ENCODE assay signal across 7 cellular contexts in the genomic region with DNA sequence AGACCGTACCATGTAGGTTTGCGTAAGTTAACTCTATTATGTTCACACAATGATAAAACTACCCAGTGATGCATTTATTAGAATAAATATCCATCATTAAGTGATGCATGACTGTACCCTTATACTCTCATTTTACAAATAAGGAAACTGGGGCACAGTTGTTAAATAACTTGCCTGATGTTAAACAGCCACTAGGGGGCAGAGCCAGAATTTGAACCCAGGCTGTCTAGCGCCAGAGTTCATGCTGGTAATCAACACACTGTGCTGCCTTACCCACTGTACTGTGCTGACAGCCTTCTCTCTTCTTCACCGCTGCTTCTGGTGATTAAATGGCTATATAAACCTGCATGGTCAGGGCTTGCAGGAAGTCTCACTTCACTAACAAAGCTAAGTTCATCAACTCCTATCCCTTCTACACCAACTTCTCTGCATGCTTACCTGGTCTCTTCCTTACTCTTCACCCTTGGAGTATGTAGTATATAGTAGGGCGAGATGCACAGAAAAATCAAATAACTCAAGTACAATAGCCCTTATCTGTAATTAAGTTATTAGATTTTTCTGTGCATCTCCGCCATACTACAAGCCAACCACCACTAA. TPM values are rescaled to one million over a fixed set of nuclear protein-coding genes. Genes with fewer than 3 reads are reported as not detected.
DNase-seq lines count a peak whose midpoint lies in the region; ATAC-seq lines count a peak whose summit lies in the region.

No MANE protein-coding gene starts in this region.

- intact Hi-C loops in sciatic nerve (cut with DNase I): no loop called here

- ATAC-seq in GM18868 (IDR thresholded peaks at IDR 0.05; ENCODE audit: unreplicated experiment): peak; percentile 49
- ATAC-seq in sciatic nerve: peak; percentile 49
- no peak for ATAC-seq in HG02763 (IDR thresholded peaks at IDR 0.05; ENCODE audit: unreplicated experiment)

- DNase-seq in NCI-H1417 (lab: John Stamatoyannopoulos, UW) (peak; percentile 19 to 73 (median 43)), germinal center (ENCODE audit: low spot score) (peak; percentile 22), sciatic nerve (ENCODE audit: low spot score) (no peak), NCI-H128 (lab: John Stamatoyannopoulos, UW; ENCODE audit: unreplicated experiment) (no peak)
- peak; percentile 28 for DNase-seq in activated T-cell treated with anti-CD3 and anti-CD28 coated beads, Interleukin-2, amount 50 U/mL, for 1 hour

RNA-seq across cellular contexts. Expression of gene APPL2, which starts 43.6 kb away (rescaled TPM):
- total RNA-seq in sciatic nerve: 53.4 TPM

RNA-seq across cellular contexts. Expression of gene C12orf75, which starts 50.9 kb away (rescaled TPM):
- 35.7 TPM for total RNA-seq in sciatic nerve

Comparison
In these comparisons a context has a peak if more than half of its experiments do, and no peak if none do; other contexts are left out.
1. DNase-seq: peak in NCI-H1417 (3 of 3), activated T-cell treated with anti-CD3 and anti-CD28 coated beads, Interleukin-2, amount 50 U/mL, for 1 hour (single experiment) and germinal center (single experiment); none in sciatic nerve (single experiment) and NCI-H128 (single experiment).